Comparison of ENCODE assay signal across 8 cellular contexts in the genomic region with DNA sequence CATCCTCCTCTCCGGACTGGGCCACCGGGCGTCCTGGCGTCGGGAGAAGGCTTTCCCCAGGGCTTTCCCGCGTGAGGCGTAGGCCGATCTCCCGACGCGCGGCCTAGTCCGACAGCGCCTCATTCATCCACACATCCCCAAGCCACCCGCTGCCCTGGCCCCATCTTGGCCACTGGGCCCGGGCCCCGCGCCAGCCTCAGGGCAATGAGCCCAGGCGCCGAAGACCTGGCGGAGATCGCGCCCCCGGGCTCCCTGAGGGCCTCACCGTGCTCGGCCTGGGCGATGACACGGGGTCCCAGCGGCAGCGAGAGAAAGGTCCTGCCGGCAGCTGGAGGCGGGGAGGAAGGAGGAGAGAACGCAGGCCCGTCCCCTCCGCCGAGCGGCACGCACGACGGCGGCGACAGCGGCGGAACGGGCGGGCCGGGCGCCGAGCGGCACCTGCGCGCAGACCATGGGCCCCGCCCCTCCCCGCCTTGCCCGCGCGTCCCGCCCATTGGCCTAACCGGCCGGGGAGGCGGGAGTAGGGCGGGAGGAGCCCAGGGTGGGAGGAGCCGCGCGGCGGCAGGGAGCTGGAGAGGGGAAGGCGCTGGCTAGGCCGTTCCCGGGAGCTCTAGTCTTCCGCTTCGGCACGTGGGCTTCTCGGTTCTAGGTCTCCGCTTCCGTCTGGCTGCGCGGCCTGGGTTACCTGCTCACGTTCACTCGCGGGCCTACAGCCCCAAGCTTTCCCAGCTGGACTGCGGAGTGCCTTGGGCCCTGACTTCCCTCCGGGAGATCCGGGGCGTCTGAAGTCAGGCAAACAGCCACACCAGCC. TPM values are rescaled to one million over a fixed set of nuclear protein-coding genes. Genes with fewer than 3 reads are reported as not detected.
DNase-seq lines count a peak whose midpoint lies in the region; ATAC-seq and TF ChIP-seq lines count a peak whose summit lies in the region.

A gene (minus strand): TSS at position 346 of the 811 bp plus-strand sequence. CDS start 1,717 bp downstream, outside the sequence.

- H3K27ac Mint-ChIP-seq in activated naive CD8-positive, alpha-beta T cell = peak within 1 kb of the TSS; percentile 88

- TF ChIP-seq CTCF in GM12864 (IDR thresholded peaks at IDR 0.05; ENCODE audit: low read depth, low read length, missing control alignments) (no peak), omental fat pad (IDR thresholded peaks at IDR 0.05) (no peak)

- ATAC-seq in HG02678 (IDR thresholded peaks at IDR 0.05; ENCODE audit: unreplicated experiment) = peak; percentile 98
- peak; percentile 100 for ATAC-seq in omental fat pad (ENCODE audit: low FRiP score)

- no peaks in the 10 kb centered on the region for H3K27me3 Mint-ChIP-seq in activated naive CD8-positive, alpha-beta T cell

- H3K36me3 Mint-ChIP-seq in activated naive CD8-positive, alpha-beta T cell = peaks cover 6% of the 10 kb centered on the region

- H3K4me1 Mint-ChIP-seq in activated naive CD8-positive, alpha-beta T cell (ENCODE audit: low read depth) = peaks cover 31% of the 10 kb centered on the region

- DNase-seq in GM12864 (ENCODE audit: low read depth) = peak; percentile 76
- peak; percentile 88 for DNase-seq in NCI-H1105 treated with DMSO at 0.1 percent for 48 hours (lab: John Stamatoyannopoulos, UW)
- DNase-seq in SKM-1 treated with dmso at 0.1 percent for 144 hours (lab: John Stamatoyannopoulos, UW; ENCODE audit: unreplicated experiment) = peak; percentile 93
- DNase-seq in glomerular visceral epithelial cell (ENCODE audit: extremely low spot score) = peak; percentile 98
- peak; percentile 79 for DNase-seq in omental fat pad (ENCODE audit: low spot score)

- H3K4me3 Mint-ChIP-seq in activated naive CD8-positive, alpha-beta T cell = peak within 1 kb of the TSS; percentile 92

- H3K9me3 Mint-ChIP-seq in activated naive CD8-positive, alpha-beta T cell (ENCODE audit: low read depth) = no peaks in the 10 kb centered on the region

- no peak within 1 kb of the TSS for H3K27ac ChIP-seq in temporal lobe (ENCODE audit: low read depth, low read length)

- peak within 1 kb of the TSS; percentile 98 for H3K4me3 ChIP-seq in GM12864 (ENCODE audit: low read depth, low read length)

RNA-seq across cellular contexts. Expression of the gene that starts here (rescaled TPM):
- total RNA-seq in omental fat pad (10 to 100 TPM; 40.4 to 54.1 (median 50.6) TPM), temporal lobe (58.3 TPM)
